12 cellular contexts compared by ENCODE assay signal in genomic region chr15:52255935-52256334, GRCh38. TPM values are rescaled to one million over a fixed set of nuclear protein-coding genes. Genes with fewer than 3 reads are reported as not detected.
DNase-seq lines count a peak whose midpoint lies in the region; ATAC-seq and TF ChIP-seq lines count a peak whose summit lies in the region.
"Had no signal": no experiment of that assay in that cellular context is flagged by ENCODE, and none has a peak within 500 bp of the region (broad histone marks: within the 10 kb centered on the region; RNA-seq: fewer than 3 reads in every experiment).

No MANE protein-coding gene starts in this region.

- no peaks in the 10 kb centered on the region for H3K27me3 Mint-ChIP-seq in Caco-2 (ENCODE audit: insufficient read depth, unreplicated experiment)
- H3K27me3 Mint-ChIP-seq in IgD-negative memory B cell = no peaks in the 10 kb centered on the region
- H3K27me3 Mint-ChIP-seq: activated naive CD8-positive, alpha-beta T cell treated with anti-CD3 and anti-CD28 coated beads for 36 hours had no signal

- H3K9me3 ChIP-seq in Caco-2 (no peaks in the 10 kb centered on the region), mucosa of descending colon (no peaks in the 10 kb centered on the region)
- H3K9me3 ChIP-seq: heart right ventricle, psoas muscle had no signal

- H3K36me3 ChIP-seq in Caco-2 (ENCODE audit: control insufficient read depth, insufficient read depth, low read length) (peaks cover 1% of the 10 kb centered on the region; the same call in 1 of the 2 replicates), mucosa of descending colon (ENCODE audit: low read depth) (no peaks in the 10 kb centered on the region)

- H3K27ac ChIP-seq in angular gyrus (ENCODE audit: low read depth, low read length) = peak overlapping the region; percentile 45
- H3K27ac ChIP-seq: heart right ventricle had no signal

- H3K4me1 Mint-ChIP-seq in Caco-2 (ENCODE audit: low read depth, unreplicated experiment) (no peaks in the 10 kb centered on the region), IgD-negative memory B cell (peaks cover 22 to 27% (median 24%) of the 10 kb centered on the region in 3 donors)

- no TSS peak for BruUV-seq in Caco-2 (replicated peaks; lab: Mats Ljungman, UMichigan)

- in situ Hi-C loops in GM13976 (cut with MboI; ENCODE audit: low sequenced_read_pairs, unreplicated experiment) = no loop called here

- DNase-seq in Caco-2 = no peak
- no peak for DNase-seq in mucosa of descending colon
- DNase-seq in stimulated activated CD4-positive, alpha-beta T cell treated with anti-CD3 and anti-CD28 coated beads, Interleukin-15, amount 100 ng/mL, for 24 hours = no peak
- DNase-seq in GM13976 (ENCODE audit: low spot score) = no peak

- H3K9me3 Mint-ChIP-seq in Caco-2 (ENCODE audit: unreplicated experiment) (no peaks in the 10 kb centered on the region), IgD-negative memory B cell (no peaks in the 10 kb centered on the region)
- H3K9me3 Mint-ChIP-seq: activated naive CD8-positive, alpha-beta T cell treated with anti-CD3 and anti-CD28 coated beads for 36 hours; activated T-cell treated with anti-CD3 and anti-CD28 coated beads, Interleukin-2, amount 50 U/mL, for 4 hours had no signal

- H3K4me3 Mint-ChIP-seq in Caco-2 (ENCODE audit: unreplicated experiment) (no peak overlapping the region), IgD-negative memory B cell (peak overlapping the region in 3 of 4 donors; percentile 32 to 78 (median 50))

- TF ChIP-seq CTCF in Caco-2 (IDR thresholded peaks at IDR 0.05; ENCODE audit: insufficient read depth in 1 of 2, low read depth in 1 of 2, low read length in 1 of 2, severe bottlenecking in 1 of 2, unreplicated experiment in 1 of 2) (no peak), mucosa of descending colon (IDR thresholded peaks at IDR 0.05) (no peak), GM13976 (IDR thresholded peaks at IDR 0.05; ENCODE audit: borderline replicate concordance, control extremely low read depth, extremely low read depth, insufficient read depth, missing control alignments) (no peak)

- POLR2A ChIA-PET in Caco-2 (lab: Charles Lee) = interaction anchor here (0.9 kb wide), 1 partner anchor 40 kb away, joined by 3 read pairs; the partner anchor contains the start of gene MYO5C

- H3K27ac Mint-ChIP-seq in Caco-2 (ENCODE audit: unreplicated experiment) = peak overlapping the region; percentile 33
- H3K27ac Mint-ChIP-seq in IgD-negative memory B cell = peak overlapping the region in 2 of 3 donors; percentile 82 to 89

- H3K4me3 ChIP-seq in Caco-2 (ENCODE audit: low read depth, low read length) = no peak overlapping the region
- H3K4me3 ChIP-seq in mucosa of descending colon = no peak overlapping the region

- H3K4me1 ChIP-seq in Caco-2 (peaks cover 3% of the 10 kb centered on the region; the same call in 1 of the 2 replicates), mucosa of descending colon (ENCODE audit: low read depth) (no peaks in the 10 kb centered on the region)

- H3K27me3 ChIP-seq in Caco-2 (replicated peaks; ENCODE audit: control insufficient read depth, insufficient read depth, low read length) = no peaks in the 10 kb centered on the region
- H3K27me3 ChIP-seq: heart right ventricle had no signal

- peak; percentile 4 for ATAC-seq in mucosa of descending colon
- no peak for ATAC-seq in GM21360 (IDR thresholded peaks at IDR 0.05; ENCODE audit: unreplicated experiment)
- ATAC-seq in GM18520 (IDR thresholded peaks at IDR 0.05; ENCODE audit: unreplicated experiment) = no peak

- H3K36me3 Mint-ChIP-seq in Caco-2 (ENCODE audit: insufficient read depth, unreplicated experiment) (peaks cover 42% of the 10 kb centered on the region), IgD-negative memory B cell (peaks cover 3% of the 10 kb centered on the region)
- H3K36me3 Mint-ChIP-seq: activated naive CD8-positive, alpha-beta T cell treated with anti-CD3 and anti-CD28 coated beads for 36 hours had no signal

- CTCF ChIA-PET in Caco-2 (lab: Charles Lee) = interaction anchor here (3.1 kb wide), 1 partner anchor 480 kb away, joined by 10 read pairs; no protein-coding TSS in a partner anchor

- intact Hi-C loops in Caco-2 (cut with micrococcal nuclease; ENCODE audit: unreplicated experiment) = loop anchor here (1.0 to 10.0 kb wide), 7 partner anchors 33 to 479 kb away; partner anchors contain the start of genes ARPP19 and MYO5A
- intact Hi-C loops in mucosa of descending colon (cut with DNase I, micrococcal nuclease) = loop anchor here (5.0 to 10.0 kb wide), 2 partner anchors 476 to 479 kb away; no protein-coding TSS in a partner anchor

RNA-seq across cellular contexts. Expression of gene MYO5C, which starts 39.7 kb away (rescaled TPM):
- total RNA-seq in Caco-2 (2022) = 29.2 and 33.5 TPM in 2 replicates
- polyA plus RNA-seq in IgD-negative memory B cell = 0.88 TPM
- total RNA-seq in mucosa of descending colon = 10 to 100 TPM; 46.6 to 90.0 (median 81.6) TPM
